1 cellular context compared by ENCODE assay signal in genomic region chr14:54470701-54471100, GRCh38.
TF ChIP-seq lines count a peak whose summit lies in the region.

No MANE protein-coding gene starts in this region.

TF ChIP-seq in SK-N-SH, 30 proteins besides CTCF, POLR2A, EP300 and RAD21 (continued from another document):
- no peak for TF ChIP-seq MXI1 (IDR thresholded peaks at IDR 0.05; ENCODE audit: low read depth, low read length)
- no peak for TF ChIP-seq EZH2phosphoT487 (IDR thresholded peaks at IDR 0.05; ENCODE audit: borderline replicate concordance, low read depth)
- TF ChIP-seq RXRA (IDR thresholded peaks at IDR 0.05; ENCODE audit: borderline replicate concordance, low read depth), result no peak
- no peak for TF ChIP-seq REST (IDR thresholded peaks at IDR 0.05; ENCODE audit: low read depth, low read length)
- no peak for TF ChIP-seq GATA2 (CRISPR knock-in tag; IDR thresholded peaks at IDR 0.05)
